17 cellular contexts compared by ENCODE assay signal in genomic region chr5:143130891-143131290, GRCh38.
DNase-seq lines count a peak whose midpoint lies in the region; ATAC-seq and TF ChIP-seq lines count a peak whose summit lies in the region.
"Had no signal": no experiment of that assay in that cellular context is flagged by ENCODE, and none has a peak within 500 bp of the region (broad histone marks: within the 10 kb centered on the region; RNA-seq: fewer than 3 reads in every experiment).

No MANE protein-coding gene starts in this region.

- H3K4me2 ChIP-seq in PC-3 (ENCODE audit: low read length) = no peak overlapping the region
- H3K4me2 ChIP-seq: GM23338 had no signal

- CTCF ChIA-PET in PC-3 (lab: Charles Lee) = no interaction called here

- no peaks in the 10 kb centered on the region for H3K79me2 ChIP-seq in PC-3 (ENCODE audit: low read length)

- H3K9me2 ChIP-seq in PC-3 (replicated peaks; ENCODE audit: low read length) = no peaks in the 10 kb centered on the region

- H3K9me3 Mint-ChIP-seq in glutamatergic neuron (ENCODE audit: unreplicated experiment) = peaks cover 2% of the 10 kb centered on the region
- H3K9me3 Mint-ChIP-seq: CD4-positive, alpha-beta memory T cell; GM23338 had no signal

- BruUV-seq in PC-3 (replicated peaks; lab: Mats Ljungman, UMichigan) = no TSS peak

- H3K27me3 ChIP-seq in PC-3 (ENCODE audit: low read length) (no peaks in the 10 kb centered on the region), skeletal muscle tissue (ENCODE audit: control insufficient read depth in 3 of 3, insufficient read depth in 3 of 3, low read length in 3 of 3) (no peaks in the 10 kb centered on the region), dorsolateral prefrontal cortex (no peaks in the 10 kb centered on the region)

- H3F3A ChIP-seq in PC-3 (ENCODE audit: low read length, unreplicated experiment) = no peaks in the 10 kb centered on the region

- no peaks in the 10 kb centered on the region for H4K20me1 ChIP-seq in PC-3 (ENCODE audit: low read length)

- no peak for ATAC-seq in Right ventricle myocardium inferior
- ATAC-seq in Right ventricle myocardium superior (ENCODE audit: poor library complexity) = no peak
- no peak for ATAC-seq in PC-3
- ATAC-seq: GM23338 had no signal

- POLR2A ChIA-PET in PC-3 (lab: Charles Lee; ENCODE audit: unreplicated experiment) = no interaction called here

- H2AFZ ChIP-seq in PC-3 (ENCODE audit: low read length) = no peak overlapping the region
- H2AFZ ChIP-seq: GM23338 had no signal

- H3K27ac ChIP-seq in PC-3 (ENCODE audit: low read length) (peak overlapping the region; percentile 59), skeletal muscle tissue (ENCODE audit: low read depth, low read length) (peak overlapping the region; percentile 21), dorsolateral prefrontal cortex (no peak overlapping the region)
- H3K27ac ChIP-seq: 22Rv1 had no signal

- H3K9me3 ChIP-seq in PC-3 (ENCODE audit: low read length) (no peaks in the 10 kb centered on the region), skeletal muscle tissue (ENCODE audit: control insufficient read depth in 3 of 3, low read length in 3 of 3) (no peaks in the 10 kb centered on the region)

- H3K36me3 Mint-ChIP-seq in glutamatergic neuron (ENCODE audit: unreplicated experiment) = no peaks in the 10 kb centered on the region

- H3K4me1 ChIP-seq in PC-3 (ENCODE audit: insufficient read depth, low read length) (peaks cover 9% of the 10 kb centered on the region; the same call in 1 of the 2 replicates), skeletal muscle tissue (ENCODE audit: control insufficient read depth in 3 of 3, insufficient read depth in 3 of 3, low read length in 3 of 3) (peaks cover 43 to 70% (median 69%) of the 10 kb centered on the region in 3 donors)

- intact Hi-C loops in Right ventricle myocardium inferior (cut with DNase I) (loop anchor here (5.0 kb wide), 2 partner anchors 69 to 129 kb away; no protein-coding TSS in a partner anchor), Right ventricle myocardium superior (cut with DNase I) (loop anchor here (10.0 kb wide), 1 partner anchor 76 kb away; no protein-coding TSS in a partner anchor), PC-3 (cut with micrococcal nuclease) (no loop called here), dorsolateral prefrontal cortex (cut with DNase I) (no loop called here)

- no peaks in the 10 kb centered on the region for H3K36me3 ChIP-seq in PC-3 (ENCODE audit: low read depth, low read length)
- no peaks in the 10 kb centered on the region for H3K36me3 ChIP-seq in skeletal muscle tissue (ENCODE audit: control insufficient read depth in 3 of 3, insufficient read depth in 3 of 3, low read length in 3 of 3)

- TF ChIP-seq CTCF in PC-3 (conservative IDR thresholded peaks at IDR 0.05; ENCODE audit: low read depth, low read length) = no peak
- no peak for TF ChIP-seq CTCF in glutamatergic neuron (IDR thresholded peaks at IDR 0.05; ENCODE audit: partially characterized antibody, unreplicated experiment)
- no peak for TF ChIP-seq CTCF in dorsolateral prefrontal cortex (IDR thresholded peaks at IDR 0.05 in 54 of 56, conservative IDR thresholded peaks at IDR 0.05 in 2 of 56; ENCODE audit: low read depth in 1 of 56, partially characterized antibody in 56 of 56)

- H3K4me3 ChIP-seq in PC-3 (ENCODE audit: low read length) (no peak overlapping the region), skeletal muscle tissue (ENCODE audit: low read length in 3 of 3) (peak overlapping the region in 1 of 3 donors; percentile 7), dorsolateral prefrontal cortex (no peak overlapping the region)
- H3K4me3 ChIP-seq: GM23338 had no signal

- DNase-seq in Right ventricle myocardium inferior (ENCODE audit: missing footprints) = peak; percentile 56
- DNase-seq in Right ventricle myocardium superior = no peak
- no peak for DNase-seq in PC-3
- DNase-seq in glutamatergic neuron = no peak
- DNase-seq in DMS79 treated with DMSO at 0.1 percent for 48 hours (lab: John Stamatoyannopoulos, UW) = no peak
- no peak for DNase-seq in dorsolateral prefrontal cortex
- no peak for DNase-seq in NCI-H2196 treated with DMSO at 0.1 percent for 48 hours (lab: John Stamatoyannopoulos, UW; ENCODE audit: unreplicated experiment)
- DNase-seq: AML-193; C1 segment of cervical spinal cord; CD4-positive, alpha-beta memory T cell; DMS153; DND-41; GDM1; H7 had no signal

- peak overlapping the region; percentile 7 for H3K27ac Mint-ChIP-seq in glutamatergic neuron (ENCODE audit: unreplicated experiment)
- H3K27ac Mint-ChIP-seq: GM23338 had no signal

- H3K4me1 Mint-ChIP-seq in glutamatergic neuron (ENCODE audit: low read depth, unreplicated experiment) = peaks cover 27% of the 10 kb centered on the region

- H3K4me3 Mint-ChIP-seq in glutamatergic neuron (ENCODE audit: unreplicated experiment) = no peak overlapping the region
- H3K4me3 Mint-ChIP-seq: CD4-positive, alpha-beta memory T cell; GM23338 had no signal

- no peak overlapping the region for H3K9ac ChIP-seq in PC-3 (ENCODE audit: low read length)
- no peak overlapping the region for H3K9ac ChIP-seq in skeletal muscle tissue (ENCODE audit: low read depth in 1 of 3, low read length in 3 of 3)

- H3K27me3 Mint-ChIP-seq in glutamatergic neuron (ENCODE audit: unreplicated experiment) = no peaks in the 10 kb centered on the region
- H3K27me3 Mint-ChIP-seq: CD4-positive, alpha-beta memory T cell had no signal

Comparison
In these comparisons a context has a peak if more than half of its experiments do, and no peak if none do; other contexts are left out.
1. H3K27ac ChIP-seq: peak in PC-3 (single experiment) and skeletal muscle tissue (single experiment); none in dorsolateral prefrontal cortex (0 of 59).
2. intact Hi-C loops: an anchor here in Right ventricle myocardium inferior (5.0 kb wide) and Right ventricle myocardium superior (10.0 kb wide); none called in PC-3 and dorsolateral prefrontal cortex.